ENCODE assay signal across 18 cellular contexts in genomic region chr11:2461253-2462091, GRCh38. TPM values are rescaled to one million over a fixed set of nuclear protein-coding genes. Genes with fewer than 3 reads are reported as not detected.
A peak's percentile ranks its signal among the peaks of the same experiment; 100 is the strongest.
DNase-seq lines count a peak whose midpoint lies in the region; ATAC-seq and TF ChIP-seq lines count a peak whose summit lies in the region.
"Had no signal": no experiment of that assay in that cellular context is flagged by ENCODE, and none has a peak within 500 bp of the region (broad histone marks: within the 10 kb centered on the region; RNA-seq: fewer than 3 reads in every experiment).

No MANE protein-coding gene starts in this region.

- peaks cover 32% of the 10 kb centered on the region for H3K27me3 Mint-ChIP-seq in mesothelial cell of epicardium (ENCODE audit: low read depth)
- H3K27me3 Mint-ChIP-seq in type B pancreatic cell: peaks cover 20% of the 10 kb centered on the region
- peaks cover 9% of the 10 kb centered on the region for H3K27me3 Mint-ChIP-seq in endothelial cell (ENCODE audit: unreplicated experiment)
- H3K27me3 Mint-ChIP-seq: activated B cell treated with CpG ODN at 0.5 μM for 24 hours had no signal

- DNase-seq in activated CD4-positive, CD25-positive, alpha-beta regulatory T cell treated with anti-CD3 and anti-CD28 coated beads, Interleukin-2, amount 50 U/mL, for 72 hours: peak; percentile 8
- no peak for DNase-seq in activated CD4-positive, CD25-positive, alpha-beta regulatory T cell (lab: John Stamatoyannopoulos, UW)
- DNase-seq in cardiac muscle cell (ENCODE audit: low read depth in 1 of 2, low spot score in 1 of 2): peak in 1 of 2 donors; percentile 68
- peak in 1 of 2 experiments; percentile 38 for DNase-seq in mesothelial cell of epicardium (ENCODE audit: low spot score in 2 of 2, unreplicated experiment in 2 of 2)
- DNase-seq in type B pancreatic cell (ENCODE audit: extremely low spot score, unreplicated experiment): peak; percentile 64
- no peak for DNase-seq in suprapubic skin (ENCODE audit: low spot score in 2 of 2)
- DNase-seq in endothelial cell (ENCODE audit: low spot score): no peak
- DNase-seq: 8988T, activated B cell treated with CpG ODN at 0.5 μM for 24 hours, DND-41, mesendoderm, MV-4-11, NCI-H2029 treated with DMSO at 0.1 percent for 48 hours had no signal

- H3K4me1 ChIP-seq in cardiac muscle cell (ENCODE audit: low read depth) (peaks cover 40% of the 10 kb centered on the region), suprapubic skin (no peaks in the 10 kb centered on the region)
- H3K4me1 ChIP-seq: ascending aorta had no signal

- H3K27ac ChIP-seq in cardiac muscle cell: peak overlapping the region; percentile 84
- H3K27ac ChIP-seq in suprapubic skin: no peak overlapping the region
- H3K27ac ChIP-seq: ascending aorta had no signal

- no peaks in the 10 kb centered on the region for H3K36me3 ChIP-seq in cardiac muscle cell
- no peaks in the 10 kb centered on the region for H3K36me3 ChIP-seq in suprapubic skin
- H3K36me3 ChIP-seq: ascending aorta, upper lobe of left lung had no signal

- H3K27me3 ChIP-seq in cardiac muscle cell (peaks cover 17% of the 10 kb centered on the region), suprapubic skin (no peaks in the 10 kb centered on the region)
- H3K27me3 ChIP-seq: ascending aorta, upper lobe of left lung had no signal

- H3K4me3 ChIP-seq in cardiac muscle cell (no peak overlapping the region), suprapubic skin (no peak overlapping the region)
- H3K4me3 ChIP-seq: ascending aorta, upper lobe of left lung had no signal

- TF ChIP-seq POLR2A in suprapubic skin (IDR thresholded peaks at IDR 0.05): no peak

- 80% methylated on average over 9 of the region's 19 CpGs for whole genome bisulfite sequencing in suprapubic skin

- H3K36me3 Mint-ChIP-seq in mesothelial cell of epicardium: no peaks in the 10 kb centered on the region
- H3K36me3 Mint-ChIP-seq in type B pancreatic cell: no peaks in the 10 kb centered on the region
- no peaks in the 10 kb centered on the region for H3K36me3 Mint-ChIP-seq in endothelial cell (ENCODE audit: low read depth, unreplicated experiment)

- no peaks in the 10 kb centered on the region for H3K9me3 Mint-ChIP-seq in mesothelial cell of epicardium
- no peaks in the 10 kb centered on the region for H3K9me3 Mint-ChIP-seq in type B pancreatic cell
- H3K9me3 Mint-ChIP-seq in endothelial cell (ENCODE audit: unreplicated experiment): no peaks in the 10 kb centered on the region
- H3K9me3 Mint-ChIP-seq: activated B cell treated with CpG ODN at 0.5 μM for 24 hours had no signal

- no peak for TF ChIP-seq CTCF in cardiac muscle cell (IDR thresholded peaks at IDR 0.05; ENCODE audit: low read depth, low read length)
- TF ChIP-seq CTCF in mesothelial cell of epicardium (IDR thresholded peaks at IDR 0.05; ENCODE audit: unreplicated experiment): no peak
- TF ChIP-seq CTCF in type B pancreatic cell (conservative IDR thresholded peaks at IDR 0.05): no peak
- no peak for TF ChIP-seq CTCF in suprapubic skin (IDR thresholded peaks at IDR 0.05)
- TF ChIP-seq CTCF in endothelial cell (IDR thresholded peaks at IDR 0.05; ENCODE audit: unreplicated experiment): no peak

- H3K9me3 ChIP-seq in cardiac muscle cell (ENCODE audit: low read depth): no peaks in the 10 kb centered on the region
- no peaks in the 10 kb centered on the region for H3K9me3 ChIP-seq in suprapubic skin
- H3K9me3 ChIP-seq: ascending aorta, upper lobe of left lung had no signal

- H3K4me3 Mint-ChIP-seq in mesothelial cell of epicardium: no peak overlapping the region
- no peak overlapping the region for H3K4me3 Mint-ChIP-seq in type B pancreatic cell
- no peak overlapping the region for H3K4me3 Mint-ChIP-seq in endothelial cell (ENCODE audit: unreplicated experiment)
- H3K4me3 Mint-ChIP-seq: activated B cell treated with CpG ODN at 0.5 μM for 24 hours had no signal

- H3K4me1 Mint-ChIP-seq in mesothelial cell of epicardium: peaks cover 9% of the 10 kb centered on the region
- H3K4me1 Mint-ChIP-seq in type B pancreatic cell (ENCODE audit: unreplicated experiment): no peaks in the 10 kb centered on the region
- H3K4me1 Mint-ChIP-seq in endothelial cell (ENCODE audit: unreplicated experiment): no peaks in the 10 kb centered on the region

- ATAC-seq in HG03139 (IDR thresholded peaks at IDR 0.05; ENCODE audit: unreplicated experiment): no peak
- ATAC-seq: esophagus mucosa had no signal

- peak overlapping the region; percentile 71 for H3K27ac Mint-ChIP-seq in mesothelial cell of epicardium
- no peak overlapping the region for H3K27ac Mint-ChIP-seq in type B pancreatic cell
- H3K27ac Mint-ChIP-seq in endothelial cell (ENCODE audit: unreplicated experiment): no peak overlapping the region
- H3K27ac Mint-ChIP-seq: activated B cell treated with CpG ODN at 0.5 μM for 24 hours had no signal

- no peak for TF ChIP-seq EP300 in suprapubic skin (IDR thresholded peaks at IDR 0.05)

RNA-seq across cellular contexts. Expression of gene KCNQ1, which starts 16.7 kb away (rescaled TPM):
- total RNA-seq in cardiac muscle cell (7.8 and 18.6 TPM in 2 replicates), mesothelial cell of epicardium (6.9 to 8.5 TPM (median 8.4 TPM) in 3 replicates), type B pancreatic cell (ENCODE audit: low replicate concordance) (3.7 and 4.8 TPM in 2 replicates), suprapubic skin (1 to 10 TPM in 2 of 4 donors, under 1 TPM in 2; 0.89 to 2.2 (median 1.3) TPM), endothelial cell (ENCODE audit: unreplicated experiment) (35.3 TPM)
- polyA plus RNA-seq in cardiac muscle cell: 13.9 and 18.8 TPM in 2 replicates

RNA-seq across cellular contexts. Expression of gene TRPM5, which starts 17.2 kb away (rescaled TPM):
- 0.14 and 0.66 TPM in 2 replicates for total RNA-seq in cardiac muscle cell
- polyA plus RNA-seq in cardiac muscle cell: 0.33 TPM in 1 of 2 replicates, not detected in the other
- total RNA-seq in mesothelial cell of epicardium: 6.9 to 7.7 TPM (median 7.2 TPM) in 3 replicates
- 0.21 and 0.46 TPM in 2 replicates for total RNA-seq in type B pancreatic cell (ENCODE audit: low replicate concordance)
- under 1 TPM in 1 of 4 donors, not detected in 3; 0.29 TPM for total RNA-seq in suprapubic skin
- total RNA-seq in endothelial cell (ENCODE audit: unreplicated experiment): 0.38 TPM
- total RNA-seq: activated B cell treated with CpG ODN at 0.5 μM for 24 hours, ascending aorta, esophagus mucosa, glomerular endothelial cell, upper lobe of left lung had no signal

Comparison
In these comparisons a context has a peak if more than half of its experiments do, and no peak if none do; other contexts are left out.
1. DNase-seq: peak in activated CD4-positive, CD25-positive, alpha-beta regulatory T cell treated with anti-CD3 and anti-CD28 coated beads, Interleukin-2, amount 50 U/mL, for 72 hours (single experiment) and type B pancreatic cell (single experiment); none in activated CD4-positive, CD25-positive, alpha-beta regulatory T cell (0 of 4), suprapubic skin (0 of 2) and endothelial cell (single experiment).